In genomic region chr7:69166979-69167516, GRCh38 we compare ENCODE assay signal across 19 cellular contexts.
A peak's percentile ranks its signal among the peaks of the same experiment; 100 is the strongest.
DNase-seq lines count a peak whose midpoint lies in the region; ATAC-seq and TF ChIP-seq lines count a peak whose summit lies in the region.
"Had no signal": no experiment of that assay in that cellular context is flagged by ENCODE, and none has a peak within 500 bp of the region (broad histone marks: within the 10 kb centered on the region; RNA-seq: fewer than 3 reads in every experiment).

No MANE protein-coding gene starts in this region.

- no peaks in the 10 kb centered on the region for H3K4me1 ChIP-seq in adrenal gland (replicated peaks in 1 of 2)
- H3K4me1 ChIP-seq: breast epithelium, Caco-2, colonic mucosa had no signal

- WGBS in adrenal gland, 4 donors = 78 to 87% (median 85%) methylated on average over 7 of the region's 7 CpGs

- H3K36me3 ChIP-seq in adrenal gland (replicated peaks in 1 of 2) = no peaks in the 10 kb centered on the region
- H3K36me3 ChIP-seq: breast epithelium, colonic mucosa, MG63 had no signal

- TF ChIP-seq POLR2A in adrenal gland (IDR thresholded peaks at IDR 0.05) = no peak

- no peak overlapping the region for H3K4me3 ChIP-seq in adrenal gland
- H3K4me3 ChIP-seq: breast epithelium, colonic mucosa, MG63 had no signal

- ATAC-seq in HG03457 (IDR thresholded peaks at IDR 0.05; ENCODE audit: unreplicated experiment) (no peak), HG02885 (IDR thresholded peaks at IDR 0.05; ENCODE audit: poor library complexity, unreplicated experiment) (no peak)
- ATAC-seq: activated CD8-positive, alpha-beta T cell treated with anti-CD3 and anti-CD28 coated beads, Interleukin-2, amount 10 ng/mL, durations not matched to agents 7 days and 5 days; SK-N-SH treated with all-trans-retinoic acid at 6 μM for 48 hours had no signal

- H3K9me3 ChIP-seq in adrenal gland (replicated peaks in 1 of 3) = no peaks in the 10 kb centered on the region
- H3K9me3 ChIP-seq: breast epithelium, Caco-2, colonic mucosa, MG63 had no signal

- no peak overlapping the region for H3K27ac ChIP-seq in adrenal gland
- H3K27ac ChIP-seq: breast epithelium, colonic mucosa had no signal

- in situ Hi-C loops in GM13977 (cut with MboI; ENCODE audit: low pct_unique_long_range_greater_than_20kb, low sequenced_read_pairs, unreplicated experiment) = no loop called here

- TF ChIP-seq CTCF in adrenal gland (IDR thresholded peaks at IDR 0.05) = no peak
- no peak for TF ChIP-seq CTCF in GM13977 (IDR thresholded peaks at IDR 0.05; ENCODE audit: extremely low read depth, insufficient read depth, missing control alignments)

- no peaks in the 10 kb centered on the region for H3K27me3 ChIP-seq in adrenal gland
- H3K27me3 ChIP-seq: breast epithelium, colonic mucosa, MG63 had no signal

- intact Hi-C loops in adrenal gland (cut with DNase I) = no loop called here

- DNase-seq in COLO668 (lab: John Stamatoyannopoulos, UW; ENCODE audit: unreplicated experiment) = peak; percentile 6
- peak; percentile 95 for DNase-seq in NCI-H1105 (lab: John Stamatoyannopoulos, UW)
- peak; percentile 80 for DNase-seq in NCI-H2081 treated with DMSO at 0.1 percent for 48 hours (lab: John Stamatoyannopoulos, UW)
- peak; percentile 76 for DNase-seq in NCI-H510A treated with DMSO at 0.1 percent for 48 hours (lab: John Stamatoyannopoulos, UW)
- no peak for DNase-seq in adrenal gland
- DNase-seq in GM13977 (ENCODE audit: low spot score) = no peak
- DNase-seq: activated B cell treated with CpG ODN at 0.5 μM for 24 hours; activated CD8-positive, alpha-beta T cell treated with anti-CD3 and anti-CD28 coated beads, Interleukin-2, amount 10 ng/mL, durations not matched to agents 7 days and 5 days; activated naive CD4-positive, alpha-beta T cell; amniotic stem cell; Caco-2; colonic mucosa; MG63; stimulated activated CD8-positive, alpha-beta memory T cell treated with anti-CD3 and anti-CD28 coated beads, Interleukin-4, amount 100 ng/mL, for 48 hours; T-helper 9 cell had no signal

Comparison
In these comparisons a context has a peak if more than half of its experiments do, and no peak if none do; other contexts are left out.
1. DNase-seq: peak in COLO668 (single experiment), NCI-H1105 (single experiment), NCI-H2081 treated with DMSO at 0.1 percent for 48 hours (single experiment) and NCI-H510A treated with DMSO at 0.1 percent for 48 hours (single experiment); none in adrenal gland (0 of 7) and GM13977 (single experiment).